ENCODE assay signal across 8 cellular contexts in the genomic region with DNA sequence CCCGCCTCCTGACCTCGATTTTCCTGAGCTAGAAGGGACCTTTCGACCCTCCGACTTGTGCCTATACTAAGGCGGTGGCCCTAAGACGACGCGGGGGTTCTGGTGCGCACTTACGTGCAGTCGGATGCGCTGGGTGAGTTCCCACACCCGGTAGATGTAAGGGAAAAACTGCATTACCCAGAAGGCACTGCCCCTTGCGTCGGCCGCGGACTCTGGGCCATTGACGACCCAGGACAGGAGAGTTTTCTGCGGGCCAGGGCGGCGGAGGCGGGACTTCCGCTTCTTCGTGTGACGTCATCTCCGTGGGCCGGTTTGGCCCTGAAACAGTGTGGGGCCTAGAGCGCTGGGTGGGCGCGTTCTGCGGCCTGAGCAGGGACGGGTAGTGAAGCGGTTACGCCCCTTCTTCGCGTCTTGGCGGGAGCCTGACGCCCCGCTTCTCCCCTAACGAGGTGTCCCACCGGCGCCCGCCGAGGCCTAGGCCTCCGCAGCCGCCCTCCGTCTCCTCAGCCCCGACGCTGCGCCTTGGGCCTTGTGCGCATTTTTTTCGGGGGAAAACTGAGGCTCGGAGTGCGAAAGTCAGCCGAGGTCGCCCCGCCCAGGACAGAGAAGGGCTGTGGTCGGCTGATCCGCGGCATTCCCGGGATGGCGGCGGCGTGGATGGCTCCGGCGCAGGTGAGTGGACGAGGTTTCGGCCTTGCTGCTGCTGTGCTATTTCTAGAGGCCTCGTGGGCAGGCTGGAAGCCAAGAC. TPM values are rescaled to one million over a fixed set of nuclear protein-coding genes. Genes with fewer than 3 reads are reported as not detected.
DNase-seq lines count a peak whose midpoint lies in the region; ATAC-seq and TF ChIP-seq lines count a peak whose summit lies in the region.

A gene (plus strand): TSS at position 321 of the 748 bp plus-strand sequence. CDS start 322 bp downstream, at position 643.

- TF ChIP-seq CTCF in natural killer cell (IDR thresholded peaks at IDR 0.05): peak; percentile 8

- no peak within 1 kb of the TSS for H3K4me3 Mint-ChIP-seq in natural killer cell

- H3K9me3 Mint-ChIP-seq in natural killer cell: no peaks in the 10 kb centered on the region

- no peak within 1 kb of the TSS for H3K27ac Mint-ChIP-seq in natural killer cell

- DNase-seq in EH (ENCODE audit: low read depth): peak; percentile 97
- peak; percentile 81 for DNase-seq in GOT3 (lab: John Stamatoyannopoulos, UW)
- peak; percentile 97 for DNase-seq in LHCN-M2 (ENCODE audit: low read depth)
- peak; percentile 97 for DNase-seq in RPMI7951 (ENCODE audit: low read depth)
- peak; percentile 94 for DNase-seq in activated T-helper 1 cell treated with anti-CD3 and anti-CD28 coated beads, Interleukin-2, amount 50 U/mL, for 16 hours (ENCODE audit: low read depth in 1 of 2, low spot score in 1 of 2)
- DNase-seq in fibroblast of peridontal ligament (ENCODE audit: extremely low read depth): peak; percentile 97
- peak; percentile 98 for DNase-seq in natural killer cell
- peak; percentile 96 for DNase-seq in stimulated activated naive CD4-positive, alpha-beta T cell treated with Interleukin-2 at 50 U/mL for 16 hours (lab: John Stamatoyannopoulos, UW)

- ATAC-seq in natural killer cell: peak; percentile 87 to 96 (median 88)

- peaks cover 25 to 27% of the 10 kb centered on the region in 2 donors for H3K4me1 Mint-ChIP-seq in natural killer cell

- H3K27me3 Mint-ChIP-seq in natural killer cell (ENCODE audit: low read depth in 2 of 2): no peaks in the 10 kb centered on the region

- intact Hi-C loops in natural killer cell (cut with micrococcal nuclease): loop anchor here (1.0 to 2.0 kb wide), 6 partner anchors 40 to 131 kb away; a partner anchor contains a TSS

- H3K36me3 Mint-ChIP-seq in natural killer cell: peaks cover 5% of the 10 kb centered on the region

RNA-seq across cellular contexts. Expression of the gene that starts here (rescaled TPM):
- total RNA-seq in LHCN-M2 (2014; rRNA removed) (25.8 and 29.9 TPM in 2 replicates), natural killer cell (10 to 100 TPM; 67.8 to 74.1 (median 69.7) TPM)
- 3.5 TPM for polyA plus RNA-seq in LHCN-M2 (2012)
- 24.6 and 27.5 TPM in 2 replicates for total RNA-seq in RPMI7951 (2014; rRNA removed; shearing (Covaris generic))

Comparison
In these comparisons a context has a peak if more than half of its experiments do, and no peak if none do; other contexts are left out.
1. Peak in every context shown above with its lines: DNase-seq and ATAC-seq.